Comparison of ENCODE assay signal across 8 cellular contexts in the genomic region with DNA sequence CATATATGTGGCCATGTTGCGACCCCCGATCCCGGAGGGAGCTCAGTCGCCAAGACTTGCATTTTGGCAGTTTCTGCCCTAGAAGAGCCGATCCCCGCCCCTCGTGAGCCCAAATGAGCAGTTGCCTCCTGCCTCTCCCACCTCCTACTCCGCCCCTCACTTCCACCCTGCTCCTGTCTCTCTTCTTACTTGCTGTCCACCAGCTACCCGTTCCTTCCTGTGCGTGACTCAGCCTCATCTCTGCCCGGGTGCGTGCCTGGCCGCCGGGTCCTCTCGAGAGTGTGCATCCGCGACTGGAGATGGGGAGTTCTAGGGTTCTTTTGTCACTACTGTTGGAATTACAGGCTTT. TPM values are rescaled to one million over a fixed set of nuclear protein-coding genes. Genes with fewer than 3 reads are reported as not detected.
A peak's percentile ranks its signal among the peaks of the same experiment; 100 is the strongest.
DNase-seq lines count a peak whose midpoint lies in the region; ATAC-seq and TF ChIP-seq lines count a peak whose summit lies in the region.

No MANE protein-coding gene starts in this region.

- H4K20me1 ChIP-seq in DND-41 (ENCODE audit: insufficient read depth, low read length): peaks cover 37% of the 10 kb centered on the region

- peak overlapping the region; percentile 95 for H3K9ac ChIP-seq in DND-41 (ENCODE audit: low read depth, low read length)

- no peaks in the 10 kb centered on the region for H3K9me3 ChIP-seq in DND-41 (ENCODE audit: insufficient read depth, low read length, severe bottlenecking)
- no peaks in the 10 kb centered on the region for H3K9me3 ChIP-seq in aorta (ENCODE audit: control insufficient read depth, low read length)

- H3K4me3 ChIP-seq in DND-41 (ENCODE audit: low read depth in 1 of 2, low read length in 2 of 2): peak overlapping the region; percentile 93 to 97
- peak overlapping the region; percentile 82 to 92 for H3K4me3 ChIP-seq in aorta (ENCODE audit: low read length in 2 of 2)

- peak overlapping the region; percentile 79 for H3K4me2 ChIP-seq in DND-41 (ENCODE audit: insufficient read depth, low read length)

- WGBS in aorta, 2 donors: 0 to 1% methylated on average over 16 to 17 of the region's 17 CpGs

- intact Hi-C loops in left ventricle myocardium superior (cut with micrococcal nuclease) (no loop called here), aorta (cut with DNase I) (no loop called here)

- ATAC-seq in DND-41 (ENCODE audit: insufficient read depth, low read depth) (peak; percentile 86), GM21528 (IDR thresholded peaks at IDR 0.05; ENCODE audit: low FRiP score, unreplicated experiment) (peak; percentile 69), left ventricle myocardium superior (peak; percentile 78), aorta (ENCODE audit: low FRiP score) (peak; percentile 79)

- peaks cover 36% of the 10 kb centered on the region for H3K36me3 ChIP-seq in DND-41 (ENCODE audit: insufficient read depth, low read length)
- no peaks in the 10 kb centered on the region for H3K36me3 ChIP-seq in aorta (ENCODE audit: control insufficient read depth in 1 of 2, insufficient read depth in 2 of 2, low read length in 1 of 2)

- H3K4me1 ChIP-seq in DND-41 (ENCODE audit: insufficient read depth, low read length) (peaks cover 54% of the 10 kb centered on the region), aorta (ENCODE audit: control insufficient read depth in 1 of 2, insufficient read depth in 2 of 2, low read length in 2 of 2) (peaks cover 1 to 4% of the 10 kb centered on the region in 2 donors)

- H2AFZ ChIP-seq in DND-41 (ENCODE audit: low read depth, low read length): peak overlapping the region; percentile 92

- DNase-seq in DND-41 (peak; percentile 82), HuH-7 (ENCODE audit: low spot score) (peak; percentile 73), T-helper 1 cell (peak; percentile 45 to 88 (median 60)), amniotic epithelial cell (ENCODE audit: low read depth) (peak; percentile 80), left ventricle myocardium superior (peak; percentile 52), putamen (ENCODE audit: low spot score) (peak; percentile 12), aorta (peak; percentile 83 to 90)

- peak overlapping the region; percentile 92 for H3K27ac ChIP-seq in DND-41 (ENCODE audit: low read length)
- H3K27ac ChIP-seq in aorta (ENCODE audit: low read depth in 1 of 2, low read length in 2 of 2): peak overlapping the region in 1 of 2 donors; percentile 29

- peaks cover 55% of the 10 kb centered on the region for H3K79me2 ChIP-seq in DND-41 (ENCODE audit: insufficient read depth, low read length)

- TF ChIP-seq CTCF in DND-41 (IDR thresholded peaks at IDR 0.05; ENCODE audit: borderline replicate concordance, extremely low read depth, low read length, poor library complexity, severe bottlenecking): no peak

- H3K27me3 ChIP-seq in DND-41 (ENCODE audit: insufficient read depth, low read length, poor library complexity): no peaks in the 10 kb centered on the region
- no peaks in the 10 kb centered on the region for H3K27me3 ChIP-seq in aorta (ENCODE audit: control insufficient read depth in 1 of 2, insufficient read depth in 2 of 2, low read length in 1 of 2)

RNA-seq across cellular contexts. Expression of a gene that starts 0.6 kb away (rescaled TPM):
- total RNA-seq in left ventricle myocardium superior: 22.8 TPM
- total RNA-seq in aorta: 10 to 100 TPM; 61.7 to 61.8 TPM
- 10 to 100 TPM in 1 of 2 donors, 1 to 10 TPM in 1; 9.5 to 11.2 TPM for polyA plus RNA-seq in aorta

Comparison
In these comparisons a context has a peak if more than half of its experiments do, and no peak if none do; other contexts are left out.
1. DNase-seq: peak in every context shown above with its lines; median percentile 86 in aorta; 82 in DND-41; 80 in amniotic epithelial cell; 73 in HuH-7; 60 in T-helper 1 cell; 52 in left ventricle myocardium superior; 12 in putamen.